ENCODE assay signal across 8 cellular contexts in genomic region chr3:135559802-135560201, GRCh38.
"Had no signal": no experiment of that assay in that cellular context is flagged by ENCODE, and none has a peak within 500 bp of the region (broad histone marks: within the 10 kb centered on the region; RNA-seq: fewer than 3 reads in every experiment).

No MANE protein-coding gene starts in this region.

- H3K27ac ChIP-seq: HL-60, KMS-11 had no signal

- H3K4me3 ChIP-seq: K562 had no signal

- H3K4me2 ChIP-seq: KMS-11 had no signal

- H3K9ac ChIP-seq: KMS-11 had no signal

- ATAC-seq: HepG2, K562 had no signal

- DNase-seq: IMR-90, KBM-7, KG1 had no signal

- FAIRE-seq: HepG2, HTR-8/SVneo, K562 had no signal
